In the genomic region with DNA sequence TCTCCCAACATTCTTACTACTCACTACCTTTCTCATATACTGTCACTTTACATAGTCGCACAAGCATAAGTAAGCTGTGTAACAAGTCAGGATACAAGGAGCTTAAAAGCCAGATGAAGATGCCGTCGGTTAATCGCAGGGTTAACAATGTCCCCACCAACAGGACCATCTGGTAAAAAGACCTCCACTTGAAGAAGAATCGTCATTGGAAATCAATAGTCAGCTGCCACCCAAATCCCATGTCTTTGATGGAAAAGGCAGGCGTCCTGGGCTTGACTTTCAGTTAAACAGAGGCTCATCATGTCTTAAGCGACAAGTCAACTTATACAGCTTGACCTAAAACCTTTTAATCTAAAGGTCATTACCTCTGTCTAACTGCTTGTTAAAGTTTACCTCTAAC, we compare ENCODE assay signal across 7 cellular contexts.
"Had no signal": no experiment of that assay in that cellular context is flagged by ENCODE, and none has a peak within 500 bp of the region (broad histone marks: within the 10 kb centered on the region; RNA-seq: fewer than 3 reads in every experiment).

No MANE protein-coding gene starts in this region.

- ATAC-seq: K562 had no signal

- DNase-seq: GM23248, GOT3, H9, HCEC 1CT, IMR-90, KG1 had no signal

- H3K4me3 Mint-ChIP-seq: H9 had no signal

- H3K9me3 Mint-ChIP-seq: H9 had no signal

- H3K27ac ChIP-seq: GM23248 had no signal

- H3K27ac Mint-ChIP-seq: H9 had no signal
